In genomic region chr3:127287840-127288239, GRCh38 we compare ENCODE assay signal across 1 cellular context.
TF ChIP-seq lines count a peak whose summit lies in the region.

PRR20G (minus strand) TSS chr3:127288046; CDS start chr3:127287365, 681 bp downstream.

TF ChIP-seq in H1, 55 proteins besides CTCF, POLR2A, EP300 and RAD21:
- 0 out of 2 replicates have a peak, but pooled peaks have one; percentile 53 for TF ChIP-seq TAF1 (IDR thresholded peaks at IDR 0.05; ENCODE audit: low read depth, low read length)
- no peak for TF ChIP-seq CTBP2 (IDR thresholded peaks at IDR 0.05; ENCODE audit: borderline replicate concordance, insufficient read depth, insufficient read length, low read length)
- TF ChIP-seq ATF3 (IDR thresholded peaks at IDR 0.05; ENCODE audit: insufficient read depth, low read depth, low read length), result 0 out of 2 replicates have a peak, but pooled peaks have one; percentile 18
- peak; percentile 63 for TF ChIP-seq TBP (IDR thresholded peaks at IDR 0.05; ENCODE audit: low read depth, low read length)
- no peak for TF ChIP-seq BCL11A (IDR thresholded peaks at IDR 0.05; ENCODE audit: low read depth in 2 of 2, low read length in 2 of 2)
- TF ChIP-seq SP2 (IDR thresholded peaks at IDR 0.05; ENCODE audit: low read length), result no peak
- no peak for TF ChIP-seq POU5F1 (IDR thresholded peaks at IDR 0.05; ENCODE audit: low read depth, low read length)
- TF ChIP-seq USF2 (IDR thresholded peaks at IDR 0.05; ENCODE audit: low read length), result peak; percentile 61; the same call in 1 of the 2 replicates
